19 cellular contexts compared by ENCODE assay signal in genomic region chr19:30175987-30176386, GRCh38.
DNase-seq lines count a peak whose midpoint lies in the region; ATAC-seq, FAIRE-seq and TF ChIP-seq lines count a peak whose summit lies in the region.
"Had no signal": no experiment of that assay in that cellular context is flagged by ENCODE, and none has a peak within 500 bp of the region (broad histone marks: within the 10 kb centered on the region; RNA-seq: fewer than 3 reads in every experiment).

No MANE protein-coding gene starts in this region.

- TF ChIP-seq POLR2A in A549 (IDR thresholded peaks at IDR 0.05; ENCODE audit: low read length): no peak
- no peak for TF ChIP-seq POLR2A in NB4 (IDR thresholded peaks at IDR 0.05; ENCODE audit: extremely low read depth, insufficient read length)

- no peak overlapping the region for H3K27ac Mint-ChIP-seq in activated CD8-positive, alpha-beta T cell treated with anti-CD3 and anti-CD28 coated beads, Interleukin-2, amount 10 ng/mL, durations not matched to agents 7 days and 5 days
- H3K27ac Mint-ChIP-seq: CD4-positive, alpha-beta memory T cell had no signal

- POLR2A ChIA-PET in A549 (lab: Yijun Ruan, JAX): no interaction called here
- POLR2A ChIA-PET in activated CD8-positive, alpha-beta T cell treated with anti-CD3 and anti-CD28 coated beads, Interleukin-2, amount 10 ng/mL, durations not matched to agents 7 days and 5 days (lab: Charles Lee): no interaction called here

- no peaks in the 10 kb centered on the region for H3K9me3 Mint-ChIP-seq in activated CD8-positive, alpha-beta T cell treated with anti-CD3 and anti-CD28 coated beads, Interleukin-2, amount 10 ng/mL, durations not matched to agents 7 days and 5 days (ENCODE audit: insufficient read depth)

- no peak for ATAC-seq in A549
- ATAC-seq in activated CD8-positive, alpha-beta T cell treated with anti-CD3 and anti-CD28 coated beads, Interleukin-2, amount 10 ng/mL, durations not matched to agents 7 days and 5 days: no peak

- no peak for TF ChIP-seq CTCF in A549 (IDR thresholded peaks at IDR 0.05)
- no peak for TF ChIP-seq CTCF in NB4 (IDR thresholded peaks at IDR 0.05; ENCODE audit: low read depth, low read length)
- no peak for TF ChIP-seq CTCF in bronchial epithelial cell (IDR thresholded peaks at IDR 0.05; ENCODE audit: insufficient read depth, low read length, severe bottlenecking)
- no peak for TF ChIP-seq CTCF in kidney (IDR thresholded peaks at IDR 0.05; ENCODE audit: borderline replicate concordance, extremely low read depth, insufficient read depth)

- H3K79me2 ChIP-seq in Karpas-422 (ENCODE audit: low read length): no peaks in the 10 kb centered on the region

- H3K36me3 Mint-ChIP-seq in activated CD8-positive, alpha-beta T cell treated with anti-CD3 and anti-CD28 coated beads, Interleukin-2, amount 10 ng/mL, durations not matched to agents 7 days and 5 days (ENCODE audit: low read depth): no peaks in the 10 kb centered on the region

- H3K4me3 ChIP-seq in A549 (no peak overlapping the region), Karpas-422 (ENCODE audit: low read length) (no peak overlapping the region), NB4 (ENCODE audit: low read depth, low read length) (no peak overlapping the region), bronchial epithelial cell (ENCODE audit: low read depth, low read length) (no peak overlapping the region), kidney (ENCODE audit: low read length in 2 of 2) (no peak overlapping the region)
- H3K4me3 ChIP-seq: GM23248 had no signal

- H4K20me1 ChIP-seq in Karpas-422 (ENCODE audit: insufficient read depth, low read depth, low read length): no peaks in the 10 kb centered on the region

- FAIRE-seq in A549 (lab: Jason Lieb, UNC) (peak; percentile 80), bronchial epithelial cell (lab: Jason Lieb, UNC) (peak; percentile 18), kidney (lab: Jason Lieb, UNC) (no peak)
- FAIRE-seq: A204.1, D721Med, G401.6, GM12891, H54 had no signal

- no peak overlapping the region for H3K4me2 ChIP-seq in A549
- H3K4me2 ChIP-seq in Karpas-422 (ENCODE audit: low read depth, low read length, poor library complexity, severe bottlenecking): peak overlapping the region; percentile 24

- H3K27me3 ChIP-seq in Karpas-422 (ENCODE audit: low read length) (no peaks in the 10 kb centered on the region), bronchial epithelial cell (ENCODE audit: control insufficient read depth, insufficient read depth, low read length) (no peaks in the 10 kb centered on the region)
- H3K27me3 ChIP-seq: BE2C had no signal

- no peaks in the 10 kb centered on the region for H3K4me1 Mint-ChIP-seq in activated CD8-positive, alpha-beta T cell treated with anti-CD3 and anti-CD28 coated beads, Interleukin-2, amount 10 ng/mL, durations not matched to agents 7 days and 5 days (ENCODE audit: low read depth)
- H3K4me1 Mint-ChIP-seq: CD4-positive, alpha-beta memory T cell had no signal

- WGBS in A549 (ENCODE audit: missing lambda C conversion rate): 4% methylated on average over 3 of the region's 3 CpGs

- no peaks in the 10 kb centered on the region; the same call in 2 of the 3 replicates for H3K9me3 ChIP-seq in A549
- H3K9me3 ChIP-seq in Karpas-422 (ENCODE audit: low read length): no peaks in the 10 kb centered on the region; the same call in 1 of the 2 replicates
- peaks cover 0 to 3% of the 10 kb centered on the region in 2 donors for H3K9me3 ChIP-seq in kidney (ENCODE audit: control insufficient read depth in 1 of 2, low read length in 2 of 2)
- H3K9me3 ChIP-seq: BE2C had no signal

- H3K27ac ChIP-seq in A549 (no peak overlapping the region), Karpas-422 (ENCODE audit: low read length) (no peak overlapping the region), kidney (ENCODE audit: low read depth in 2 of 2, low read length in 2 of 2) (no peak overlapping the region)
- H3K27ac ChIP-seq: C4-2B, GM23248 had no signal

- TF ChIP-seq EP300 in A549 (IDR thresholded peaks at IDR 0.05): no peak

- no peak overlapping the region for H3K9ac ChIP-seq in Karpas-422 (ENCODE audit: low read length)
- H3K9ac ChIP-seq in kidney (ENCODE audit: low read length in 2 of 2): no peak overlapping the region
- H3K9ac ChIP-seq: GM23248 had no signal

- no peaks in the 10 kb centered on the region for H3K4me1 ChIP-seq in A549
- H3K4me1 ChIP-seq in Karpas-422 (ENCODE audit: low read length): peaks cover 20% of the 10 kb centered on the region
- no peaks in the 10 kb centered on the region for H3K4me1 ChIP-seq in kidney (ENCODE audit: control insufficient read depth in 1 of 2, insufficient read depth in 1 of 2, low read depth in 1 of 2, low read length in 2 of 2)
- H3K4me1 ChIP-seq: BE2C had no signal

- H3K4me3 Mint-ChIP-seq in activated CD8-positive, alpha-beta T cell treated with anti-CD3 and anti-CD28 coated beads, Interleukin-2, amount 10 ng/mL, durations not matched to agents 7 days and 5 days: no peak overlapping the region
- H3K4me3 Mint-ChIP-seq: CD4-positive, alpha-beta memory T cell had no signal

- no peaks in the 10 kb centered on the region for H3K9me2 ChIP-seq in Karpas-422 (replicated peaks; ENCODE audit: insufficient read depth, low read length)

- H3K36me3 ChIP-seq in Karpas-422 (ENCODE audit: insufficient read depth, low read length) (no peaks in the 10 kb centered on the region), bronchial epithelial cell (ENCODE audit: control insufficient read depth, insufficient read depth, low read length) (no peaks in the 10 kb centered on the region), kidney (ENCODE audit: control insufficient read depth in 1 of 2, insufficient read depth in 2 of 2, low read length in 2 of 2) (no peaks in the 10 kb centered on the region)
- H3K36me3 ChIP-seq: BE2C had no signal

- no peak for TF ChIP-seq RAD21 in A549 (conservative IDR thresholded peaks at IDR 0.05 in 1 of 2, IDR thresholded peaks at IDR 0.05 in 1 of 2)

- no peak overlapping the region for H2AFZ ChIP-seq in Karpas-422 (ENCODE audit: low read length)
- H2AFZ ChIP-seq: GM23248 had no signal

- no peaks in the 10 kb centered on the region for H3K27me3 Mint-ChIP-seq in activated CD8-positive, alpha-beta T cell treated with anti-CD3 and anti-CD28 coated beads, Interleukin-2, amount 10 ng/mL, durations not matched to agents 7 days and 5 days (ENCODE audit: low read depth)

- DNase-seq in A549 (ENCODE audit: low read depth in 1 of 2, low spot score in 1 of 2) (no peak), Karpas-422 (peak; percentile 76), NB4 (ENCODE audit: low read depth) (peak; percentile 2), bronchial epithelial cell (ENCODE audit: low read depth) (no peak), kidney (no peak), HT-29 (ENCODE audit: low spot score) (no peak)
- no peak for DNase-seq in activated CD8-positive, alpha-beta T cell treated with anti-CD3 and anti-CD28 coated beads, Interleukin-2, amount 10 ng/mL, durations not matched to agents 7 days and 5 days
- DNase-seq: BE2C; CD4-positive, alpha-beta memory T cell; DMS153; DMS79 treated with DMSO at 0.1 percent for 48 hours; EL; GM23248 had no signal

- CTCF ChIA-PET in A549 (lab: Yijun Ruan, JAX): no interaction called here
- CTCF ChIA-PET in activated CD8-positive, alpha-beta T cell treated with anti-CD3 and anti-CD28 coated beads, Interleukin-2, amount 10 ng/mL, durations not matched to agents 7 days and 5 days (lab: Charles Lee): no interaction called here

- intact Hi-C loops in kidney (cut with DNase I): no loop called here

TF ChIP-seq in A549, 52 proteins besides CTCF, POLR2A, EP300 and RAD21:
- TF ChIP-seq POLR2AphosphoS2 (conservative IDR thresholded peaks at IDR 0.05; ENCODE audit: low read length) (no peak), HDAC2 (IDR thresholded peaks at IDR 0.05) (no peak), GATA3 (IDR thresholded peaks at IDR 0.05; ENCODE audit: borderline replicate concordance) (no peak), EHF (CRISPR knock-in tag; IDR thresholded peaks at IDR 0.05) (no peak), NFE2L2 (conservative IDR thresholded peaks at IDR 0.05; ENCODE audit: low read length) (no peak), HOXB13 (CRISPR knock-in tag; IDR thresholded peaks at IDR 0.05; ENCODE audit: low read depth) (no peak), ZC3H11A (IDR thresholded peaks at IDR 0.05) (no peak), BCL3 (IDR thresholded peaks at IDR 0.05) (no peak), KDM5A (IDR thresholded peaks at IDR 0.05) (no peak), MAFK (IDR thresholded peaks at IDR 0.05; ENCODE audit: partially characterized antibody) (no peak), JUNB (IDR thresholded peaks at IDR 0.05) (no peak)
TF ChIP-seq in A549: peak in this region for 0.

Comparison
In these comparisons a context has a peak if more than half of its experiments do, and no peak if none do; other contexts are left out.
1. DNase-seq: peak in Karpas-422 (single experiment) and NB4 (single experiment); none in A549 (0 of 2), bronchial epithelial cell (single experiment), activated CD8-positive, alpha-beta T cell treated with anti-CD3 and anti-CD28 coated beads, Interleukin-2, amount 10 ng/mL, durations not matched to agents 7 days and 5 days (single experiment), kidney (single experiment) and HT-29 (single experiment).